ENCODE assay signal across 8 cellular contexts in the genomic region with DNA sequence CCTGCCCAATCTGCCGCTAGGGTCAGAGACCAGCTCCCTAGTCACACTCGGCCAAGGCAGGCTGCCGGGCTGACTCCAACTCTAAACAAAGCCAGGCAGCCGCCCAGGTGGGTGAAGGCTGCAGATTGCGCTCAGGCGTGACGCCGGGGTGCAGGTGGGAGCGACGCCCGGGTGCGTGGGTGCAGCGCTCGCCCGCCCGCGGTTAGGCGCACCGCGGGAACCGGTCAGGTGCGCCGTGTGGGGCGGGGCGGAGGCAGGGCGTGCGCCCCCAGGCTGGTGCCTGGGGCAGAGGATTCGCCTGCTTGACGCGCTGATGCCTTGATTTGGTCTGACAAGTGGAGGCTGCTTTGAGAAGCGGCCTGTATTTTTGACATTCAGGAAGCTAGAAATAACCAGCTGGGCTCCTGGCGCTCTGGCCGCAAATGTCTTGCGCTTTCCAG.
DNase-seq lines count a peak whose midpoint lies in the region; ATAC-seq, FAIRE-seq and TF ChIP-seq lines count a peak whose summit lies in the region.

No MANE protein-coding gene starts in this region.

- H3K4me3 ChIP-seq in testis = peak overlapping the region in 1 of 2 donors; percentile 7

- ATAC-seq in HG03045 (IDR thresholded peaks at IDR 0.05; ENCODE audit: unreplicated experiment) = peak; percentile 91

- H3K27ac ChIP-seq in layer of hippocampus (ENCODE audit: low read depth, low read length) = peak overlapping the region; percentile 22
- no peak overlapping the region for H3K27ac ChIP-seq in testis

- DNase-seq in NCI-H1092 treated with DMSO at 0.1 percent for 48 hours (lab: John Stamatoyannopoulos, UW) (peak; percentile 38), NCI-H1092 (lab: John Stamatoyannopoulos, UW) (no peak), RCC 7860 (ENCODE audit: low spot score) (peak; percentile 22), amniotic epithelial cell (ENCODE audit: low read depth) (peak; percentile 12), testis (no peak)
- peak; percentile 36 to 45 for DNase-seq in stimulated activated CD8-positive, alpha-beta memory T cell treated with anti-CD3 and anti-CD28 coated beads, Interleukin-2, amount 100 ng/mL, for 48 hours (ENCODE audit: low read depth in 2 of 2)

- H3K36me3 ChIP-seq in testis (ENCODE audit: low read depth, missing control alignments) = no peaks in the 10 kb centered on the region

- H3K27me3 ChIP-seq in layer of hippocampus (ENCODE audit: control insufficient read depth, insufficient read depth, low read length) = no peaks in the 10 kb centered on the region
- H3K27me3 ChIP-seq in testis = no peaks in the 10 kb centered on the region

- peaks cover 30% of the 10 kb centered on the region for H3K4me1 ChIP-seq in testis

- intact Hi-C loops in testis (cut with DNase I; ENCODE audit: low total_unique reads) = no loop called here

- 19 to 23% methylated on average over 2 to 33 of the region's 34 CpGs for WGBS in testis, 2 donors

- no peaks in the 10 kb centered on the region for H3K9me3 ChIP-seq in testis

- FAIRE-seq in RCC 7860 (lab: Jason Lieb, UNC) = no peak

- no peak for TF ChIP-seq POLR2A in testis (IDR thresholded peaks at IDR 0.05)

- TF ChIP-seq CTCF in testis (IDR thresholded peaks at IDR 0.05) = no peak

Comparison
In these comparisons a context has a peak if more than half of its experiments do, and no peak if none do; other contexts are left out.
1. DNase-seq: peak in NCI-H1092 treated with DMSO at 0.1 percent for 48 hours (single experiment), RCC 7860 (single experiment), amniotic epithelial cell (single experiment) and stimulated activated CD8-positive, alpha-beta memory T cell treated with anti-CD3 and anti-CD28 coated beads, Interleukin-2, amount 100 ng/mL, for 48 hours (2 of 2); none in NCI-H1092 (single experiment) and testis (single experiment).